ENCODE assay signal across 8 cellular contexts in genomic region chr7:50610521-50611277, GRCh38. TPM values are rescaled to one million over a fixed set of nuclear protein-coding genes. Genes with fewer than 3 reads are reported as not detected.
A peak's percentile ranks its signal among the peaks of the same experiment; 100 is the strongest.
DNase-seq lines count a peak whose midpoint lies in the region; ATAC-seq, FAIRE-seq and TF ChIP-seq lines count a peak whose summit lies in the region.

No MANE protein-coding gene starts in this region.

- POLR2A ChIA-PET in PC-9 (lab: Charles Lee; ENCODE audit: unreplicated experiment) (interaction anchor here (0.5 kb wide), 1 partner anchor 79 kb away, joined by 8 read pairs; no protein-coding TSS in a partner anchor), A673 (lab: Charles Lee; ENCODE audit: low non-redundant PET) (no interaction called here)

- peaks cover 30% of the 10 kb centered on the region for H3K36me3 ChIP-seq in PC-9 (ENCODE audit: low read depth)
- peaks cover 30% of the 10 kb centered on the region for H3K36me3 ChIP-seq in bronchial epithelial cell (ENCODE audit: control insufficient read depth, insufficient read depth, low read length)
- H3K36me3 ChIP-seq in A673 (ENCODE audit: insufficient read depth, low read length, poor library complexity, severe bottlenecking) = no peaks in the 10 kb centered on the region

- no peaks in the 10 kb centered on the region for H3K27me3 ChIP-seq in PC-9 (ENCODE audit: insufficient read depth, low read depth)
- H3K27me3 ChIP-seq in bronchial epithelial cell (ENCODE audit: control insufficient read depth, insufficient read depth, low read length) = no peaks in the 10 kb centered on the region
- H3K27me3 ChIP-seq in A673 (replicated peaks; ENCODE audit: insufficient read depth, low read depth, low read length, poor library complexity) = no peaks in the 10 kb centered on the region

- DNase-seq in AG08395 (ENCODE audit: low spot score) (peak; percentile 63), PC-9 (peak; percentile 14 to 45), bronchial epithelial cell (ENCODE audit: low read depth) (peak; percentile 78), NCI-H526 treated with DMSO at 0.1 percent for 48 hours (lab: John Stamatoyannopoulos, UW) (no peak), Ammon's horn (ENCODE audit: low spot score) (no peak), A673 (ENCODE audit: low spot score) (no peak), NCI-H524 (lab: John Stamatoyannopoulos, UW) (no peak)

- no peak overlapping the region for H3K4me2 ChIP-seq in PC-9

- intact Hi-C loops in PC-9 (cut with micrococcal nuclease; ENCODE audit: unreplicated experiment) = loop anchor here (2.0 kb wide), 1 partner anchor 76 kb away; no protein-coding TSS in a partner anchor
- intact Hi-C loops in A673 (cut with micrococcal nuclease; ENCODE audit: unreplicated experiment) = no loop called here

- no peak overlapping the region for H3K4me3 ChIP-seq in PC-9
- H3K4me3 ChIP-seq in bronchial epithelial cell (ENCODE audit: low read depth, low read length) = no peak overlapping the region
- H3K4me3 ChIP-seq in A673 (ENCODE audit: low read depth, low read length, poor library complexity, severe bottlenecking) = no peak overlapping the region

- ATAC-seq in GM19467 (IDR thresholded peaks at IDR 0.05; ENCODE audit: unreplicated experiment) = peak; percentile 58

- CTCF ChIA-PET in PC-9 (lab: Charles Lee) (no interaction called here), A673 (lab: Charles Lee) (no interaction called here)

- BruUV-seq in PC-9 (replicated peaks; lab: Mats Ljungman, UMichigan) (no TSS peak), A673 (replicated peaks; lab: Mats Ljungman, UMichigan) (no TSS peak)

- no peak for FAIRE-seq in bronchial epithelial cell (lab: Jason Lieb, UNC)

- H4K20me1 ChIP-seq in PC-9 (ENCODE audit: insufficient read depth) = peaks cover 25% of the 10 kb centered on the region

- H2AFZ ChIP-seq in PC-9 = no peak overlapping the region

- H3K9me3 ChIP-seq in PC-9 (ENCODE audit: insufficient read depth, low read depth) (no peaks in the 10 kb centered on the region), A673 (ENCODE audit: low read depth, low read length, poor library complexity, severe bottlenecking) (no peaks in the 10 kb centered on the region)

- no peak overlapping the region for H3K27ac ChIP-seq in PC-9
- H3K27ac ChIP-seq in A673 (ENCODE audit: low read depth, low read length, poor library complexity, severe bottlenecking) = no peak overlapping the region

- no peaks in the 10 kb centered on the region for H3K79me2 ChIP-seq in PC-9 (ENCODE audit: low read depth)

- H3F3A ChIP-seq in PC-9 (ENCODE audit: insufficient read depth, low read depth) = peaks cover 12% of the 10 kb centered on the region; the same call in 1 of the 2 replicates

- no peaks in the 10 kb centered on the region for H3K9me2 ChIP-seq in PC-9 (ENCODE audit: insufficient read depth)

- TF ChIP-seq CTCF in PC-9 (conservative IDR thresholded peaks at IDR 0.05) = no peak
- no peak for TF ChIP-seq CTCF in bronchial epithelial cell (IDR thresholded peaks at IDR 0.05; ENCODE audit: insufficient read depth, low read length, severe bottlenecking)
- no peak for TF ChIP-seq CTCF in A673 (conservative IDR thresholded peaks at IDR 0.05; ENCODE audit: low read depth, low read length)

- H3K4me1 ChIP-seq in PC-9 (replicated peaks; ENCODE audit: insufficient read depth) (peaks cover 6% of the 10 kb centered on the region), A673 (ENCODE audit: insufficient read depth, low read length, poor library complexity, severe bottlenecking) (no peaks in the 10 kb centered on the region)

RNA-seq across cellular contexts. Expression of gene DDC, which starts 45.5 kb away (rescaled TPM):
- total RNA-seq in PC-9 (2021) (not detected in 2 replicates), bronchial epithelial cell (0.26 TPM in 1 of 2 replicates, not detected in the other), A673 (2021) (not detected in 2 replicates)

Comparison
In these comparisons a context has a peak if more than half of its experiments do, and no peak if none do; other contexts are left out.
1. DNase-seq: peak in AG08395 (single experiment), PC-9 (2 of 2) and bronchial epithelial cell (single experiment); none in NCI-H526 treated with DMSO at 0.1 percent for 48 hours (single experiment), Ammon's horn (single experiment), A673 (single experiment) and NCI-H524 (0 of 2).